Comparison of ENCODE assay signal across 1 cellular context in the genomic region with DNA sequence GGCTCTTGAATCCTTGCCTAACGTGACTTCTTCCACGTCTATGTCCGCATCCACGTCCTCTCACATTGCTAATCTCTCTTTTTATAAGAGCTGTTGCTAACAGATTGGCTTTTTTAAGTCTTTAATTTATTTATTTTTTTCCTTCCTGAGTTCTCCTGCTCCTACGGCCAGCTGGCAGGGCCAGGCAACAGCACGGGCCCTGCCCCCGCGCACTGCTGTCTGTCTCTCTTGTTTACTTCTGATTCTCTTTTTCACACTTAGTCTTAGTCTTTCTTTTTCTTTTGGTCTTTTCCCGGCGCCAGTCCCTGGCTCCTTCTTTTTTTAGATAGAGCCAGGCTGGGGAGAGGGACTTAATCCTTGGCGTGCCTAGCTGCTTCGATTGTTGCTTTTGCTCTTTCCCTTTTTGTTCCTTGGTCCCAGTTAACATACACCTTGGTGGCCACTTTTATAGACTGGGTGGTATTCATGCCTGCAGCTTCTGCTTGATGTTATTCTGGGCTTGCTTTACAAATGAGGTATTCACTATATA.
TF ChIP-seq lines count a peak whose summit lies in the region.

No MANE protein-coding gene starts in this region.

TF ChIP-seq in GM23338, 12 proteins besides CTCF, POLR2A, EP300 and RAD21 (continued from another document):
- no peak for TF ChIP-seq ZNF462 (CRISPR knock-in tag; IDR thresholded peaks at IDR 0.05)
- TF ChIP-seq ZNF331 (CRISPR knock-in tag; IDR thresholded peaks at IDR 0.05; ENCODE audit: low read depth) = no peak
- no peak for TF ChIP-seq POLR2AphosphoS5 (IDR thresholded peaks at IDR 0.05; ENCODE audit: low read depth)
- no peak for TF ChIP-seq REST (IDR thresholded peaks at IDR 0.05; ENCODE audit: unreplicated experiment)
- no peak for TF ChIP-seq NANOG (IDR thresholded peaks at IDR 0.05; ENCODE audit: borderline replicate concordance)
- TF ChIP-seq EZH2phosphoT487 (IDR thresholded peaks at IDR 0.05; ENCODE audit: unreplicated experiment) = no peak
- TF ChIP-seq CREB1 (CRISPR knock-in tag; IDR thresholded peaks at IDR 0.05; ENCODE audit: low read depth) = no peak
